7 cellular contexts compared by ENCODE assay signal in genomic region chr6:168865-169455, GRCh38.
DNase-seq lines count a peak whose midpoint lies in the region; ATAC-seq and TF ChIP-seq lines count a peak whose summit lies in the region.

No MANE protein-coding gene starts in this region.

- peaks cover 2% of the 10 kb centered on the region for H3K27me3 ChIP-seq in WERI-Rb-1 (ENCODE audit: insufficient read depth, low read depth, severe bottlenecking)
- no peaks in the 10 kb centered on the region for H3K27me3 ChIP-seq in thoracic aorta (replicated peaks; ENCODE audit: insufficient read depth)

- no peak overlapping the region for H3K4me3 ChIP-seq in GM12864 (ENCODE audit: low read depth, low read length)
- H3K4me3 ChIP-seq in WERI-Rb-1 (ENCODE audit: low read depth, low read length): no peak overlapping the region
- no peak overlapping the region for H3K4me3 ChIP-seq in thoracic aorta

- peak; percentile 42 for TF ChIP-seq CTCF in GM12864 (IDR thresholded peaks at IDR 0.05; ENCODE audit: low read depth, low read length, missing control alignments)
- peak; percentile 27; the same call in 1 of the 2 replicates for TF ChIP-seq CTCF in WERI-Rb-1 (IDR thresholded peaks at IDR 0.05; ENCODE audit: low read depth, low read length)
- peak; percentile 32 for TF ChIP-seq CTCF in thoracic aorta (IDR thresholded peaks at IDR 0.05)

- DNase-seq in GM12864 (ENCODE audit: low read depth): no peak
- DNase-seq in NAMALWA (ENCODE audit: low spot score): peak; percentile 61
- no peak for DNase-seq in WERI-Rb-1
- DNase-seq in hepatic stellate cell (ENCODE audit: low spot score): peak; percentile 36
- no peak for DNase-seq in thoracic aorta (ENCODE audit: low spot score)

- no peak overlapping the region for H3K27ac ChIP-seq in WERI-Rb-1
- no peak overlapping the region for H3K27ac ChIP-seq in thoracic aorta

- H3K36me3 ChIP-seq in WERI-Rb-1 (no peaks in the 10 kb centered on the region), thoracic aorta (no peaks in the 10 kb centered on the region)

- no peaks in the 10 kb centered on the region for H3K4me1 ChIP-seq in thoracic aorta (ENCODE audit: control insufficient read depth in 1 of 2, low read depth in 2 of 2)

- ATAC-seq in thoracic aorta (ENCODE audit: insufficient number of reproducible peaks, low FRiP score, low read depth) (no peak), GM19467 (IDR thresholded peaks at IDR 0.05; ENCODE audit: unreplicated experiment) (no peak), HG02763 (IDR thresholded peaks at IDR 0.05; ENCODE audit: unreplicated experiment) (no peak)

- H3K9me3 ChIP-seq in WERI-Rb-1 (ENCODE audit: severe bottlenecking) (peaks cover 7% of the 10 kb centered on the region), thoracic aorta (no peaks in the 10 kb centered on the region)

Comparison
In these comparisons a context has a peak if more than half of its experiments do, and no peak if none do; other contexts are left out.
1. DNase-seq: peak in NAMALWA (single experiment) and hepatic stellate cell (single experiment); none in GM12864 (single experiment), WERI-Rb-1 (single experiment) and thoracic aorta (single experiment).
2. Peak in every context shown above with its lines, with median percentiles within 50 percentile points of each other: CTCF ChIP-seq.